Comparison of ENCODE assay signal across 23 cellular contexts in the genomic region with DNA sequence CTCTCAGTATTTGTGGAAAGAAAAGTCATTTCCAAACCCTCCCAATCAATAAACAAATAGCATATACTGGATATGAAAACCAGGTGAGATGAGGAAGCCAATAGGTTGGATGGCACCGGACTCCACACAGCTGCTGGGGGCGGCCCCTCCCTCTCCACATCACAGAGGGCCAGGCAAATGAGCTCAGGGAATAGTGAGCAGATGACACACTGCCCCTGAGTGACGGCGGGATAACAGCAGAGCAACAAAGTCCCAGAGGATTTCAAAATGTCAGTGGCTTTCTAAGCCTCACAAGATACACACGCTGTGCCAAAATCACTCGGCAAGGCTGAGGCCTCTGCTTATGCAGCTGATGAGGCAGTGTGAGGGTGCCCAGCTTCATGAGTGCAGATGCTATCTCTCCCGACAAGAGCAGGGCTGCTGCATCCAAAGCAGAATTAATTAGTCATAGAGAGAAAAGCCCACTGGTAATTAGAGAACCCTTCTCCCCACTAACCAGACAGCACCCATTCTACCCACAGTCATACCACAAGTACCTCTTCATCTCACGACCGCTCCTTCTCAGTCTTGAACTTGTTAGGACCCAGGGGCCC.
"Had no signal": no experiment of that assay in that cellular context is flagged by ENCODE, and none has a peak within 500 bp of the region (broad histone marks: within the 10 kb centered on the region; RNA-seq: fewer than 3 reads in every experiment).

No MANE protein-coding gene starts in this region.

- H3K4me3 ChIP-seq: ascending aorta, gastrocnemius medialis, hepatocyte, lung, pancreas, sigmoid colon, thoracic aorta, upper lobe of left lung had no signal

- H3K27ac ChIP-seq: ascending aorta, gastrocnemius medialis, hepatocyte, neutrophil, pancreas, sigmoid colon, thoracic aorta, upper lobe of left lung had no signal

- H3K36me3 Mint-ChIP-seq: activated naive CD4-positive, alpha-beta T cell treated with anti-CD3 and anti-CD28 coated beads, Interleukin-2, amount 50 U/mL, for 24 hours; natural killer cell; stimulated activated naive B cell treated with anti-CD40 and anti-IgM and Interleukin-4, amounts not matched to agents 10 μg/mL and 1 μg/mL and 100 μg/mL, for 72 hours had no signal

- H3K27me3 ChIP-seq: ascending aorta, gastrocnemius medialis, hepatocyte, pancreas, sigmoid colon, upper lobe of left lung had no signal

- H3K4me1 ChIP-seq: ascending aorta, gastrocnemius medialis, pancreas, upper lobe of left lung had no signal

- H3K4me3 Mint-ChIP-seq: activated CD4-positive, alpha-beta T cell treated with anti-CD3 and anti-CD28 coated beads, Interleukin-2, amount 10 ng/mL, durations not matched to agents 7 days and 5 days; activated naive CD4-positive, alpha-beta T cell treated with anti-CD3 and anti-CD28 coated beads, Interleukin-2, amount 50 U/mL, for 24 hours; activated T-cell treated with anti-CD3 and anti-CD28 coated beads, Interleukin-2, amount 50 U/mL, for 4 hours; central memory CD8-positive, alpha-beta T cell; natural killer cell; stimulated activated naive B cell treated with anti-CD40 and anti-IgM and Interleukin-4, amounts not matched to agents 10 μg/mL and 1 μg/mL and 100 μg/mL, for 72 hours had no signal

- H3K9me3 ChIP-seq: ascending aorta, gastrocnemius medialis, neutrophil, pancreas, sigmoid colon, thoracic aorta, upper lobe of left lung had no signal

- ATAC-seq: activated CD4-positive, CD25-positive, alpha-beta regulatory T cell treated with anti-CD3 and anti-CD28 coated beads, Interleukin-2, amount 50 U/mL, for 24 hours; activated T-cell treated with anti-CD3 and anti-CD28 coated beads, Interleukin-2, amount 50 U/mL, for 4 hours; gastrocnemius medialis; left colon; natural killer cell; pancreas had no signal

- DNase-seq: activated CD4-positive, alpha-beta T cell treated with anti-CD3 and anti-CD28 coated beads, Interleukin-2, amount 10 ng/mL, durations not matched to agents 7 days and 5 days; activated CD8-positive, alpha-beta memory T cell treated with anti-CD3 and anti-CD28 coated beads, Interleukin-2, amount 50 U/mL, for 4 hours; activated gamma-delta T cell; activated T-cell treated with anti-CD3 and anti-CD28 coated beads, Interleukin-2, amount 50 U/mL, for 4 hours; cortex of kidney; erythroblast; gastrocnemius medialis; left colon; natural killer cell; pancreas; sigmoid colon; stimulated activated CD4-positive, alpha-beta T cell treated with anti-CD3 and anti-CD28 coated beads, Interleukin-4, amount 100 ng/mL, for 4 hours; stimulated activated naive B cell treated with anti-CD40 and anti-IgM and Interleukin-4, amounts not matched to agents 10 μg/mL and 1 μg/mL and 100 μg/mL, for 72 hours; T-helper 9 cell; upper lobe of left lung had no signal

- H3K4me1 Mint-ChIP-seq: activated CD4-positive, alpha-beta T cell treated with anti-CD3 and anti-CD28 coated beads, Interleukin-2, amount 10 ng/mL, durations not matched to agents 7 days and 5 days; activated naive CD4-positive, alpha-beta T cell treated with anti-CD3 and anti-CD28 coated beads, Interleukin-2, amount 50 U/mL, for 24 hours; central memory CD8-positive, alpha-beta T cell; natural killer cell had no signal

- H3K9me3 Mint-ChIP-seq: activated CD4-positive, alpha-beta T cell treated with anti-CD3 and anti-CD28 coated beads, Interleukin-2, amount 10 ng/mL, durations not matched to agents 7 days and 5 days; activated naive CD4-positive, alpha-beta T cell treated with anti-CD3 and anti-CD28 coated beads, Interleukin-2, amount 50 U/mL, for 24 hours; activated T-cell treated with anti-CD3 and anti-CD28 coated beads, Interleukin-2, amount 50 U/mL, for 4 hours; central memory CD8-positive, alpha-beta T cell; natural killer cell; stimulated activated naive B cell treated with anti-CD40 and anti-IgM and Interleukin-4, amounts not matched to agents 10 μg/mL and 1 μg/mL and 100 μg/mL, for 72 hours had no signal

- H3K27ac Mint-ChIP-seq: activated CD4-positive, alpha-beta T cell treated with anti-CD3 and anti-CD28 coated beads, Interleukin-2, amount 10 ng/mL, durations not matched to agents 7 days and 5 days; activated naive CD4-positive, alpha-beta T cell treated with anti-CD3 and anti-CD28 coated beads, Interleukin-2, amount 50 U/mL, for 24 hours; natural killer cell; stimulated activated naive B cell treated with anti-CD40 and anti-IgM and Interleukin-4, amounts not matched to agents 10 μg/mL and 1 μg/mL and 100 μg/mL, for 72 hours had no signal

- H3K36me3 ChIP-seq: ascending aorta, gastrocnemius medialis, neutrophil, pancreas, sigmoid colon, thoracic aorta, upper lobe of left lung had no signal
